4 cellular contexts compared by ENCODE assay signal in the genomic region with DNA sequence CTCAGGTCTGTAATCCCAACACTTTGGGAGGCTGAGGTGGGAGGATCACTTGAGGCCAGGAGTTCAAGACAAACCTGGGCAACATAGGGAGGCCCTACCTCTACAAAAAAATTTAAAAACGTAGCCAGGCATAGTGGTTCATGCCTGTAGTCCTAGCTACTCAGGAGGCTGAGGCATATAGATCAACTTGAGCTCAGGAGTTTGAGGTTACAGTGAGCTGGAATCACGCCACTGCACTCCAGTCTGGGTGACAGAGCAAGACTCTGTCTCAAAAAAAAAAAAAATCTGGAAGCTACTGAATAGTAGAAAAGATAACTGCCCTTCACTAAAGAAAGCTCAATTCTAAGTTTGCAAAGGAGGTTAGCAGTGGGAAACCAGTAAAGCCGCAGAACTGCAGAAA. TPM values are rescaled to one million over a fixed set of nuclear protein-coding genes. Genes with fewer than 3 reads are reported as not detected.
"Had no signal": no experiment of that assay in that cellular context is flagged by ENCODE, and none has a peak within 500 bp of the region (broad histone marks: within the 10 kb centered on the region; RNA-seq: fewer than 3 reads in every experiment).

No MANE protein-coding gene starts in this region.

RNA-seq across cellular contexts. Expression of gene RNLS, which starts 56.6 kb away (rescaled TPM):
- total RNA-seq: MCF 10A, PC-3, SJSA1 had no signal
- polyA plus RNA-seq: SK-N-SH had no signal
